In genomic region chr5:176425791-176426190, GRCh38 we compare ENCODE assay signal across 14 cellular contexts. TPM values are rescaled to one million over a fixed set of nuclear protein-coding genes. Genes with fewer than 3 reads are reported as not detected.
DNase-seq lines count a peak whose midpoint lies in the region; ATAC-seq and TF ChIP-seq lines count a peak whose summit lies in the region.
"Had no signal": no experiment of that assay in that cellular context is flagged by ENCODE, and none has a peak within 500 bp of the region (broad histone marks: within the 10 kb centered on the region; RNA-seq: fewer than 3 reads in every experiment).

No MANE protein-coding gene starts in this region.

- no peak for ATAC-seq in HG02970 (IDR thresholded peaks at IDR 0.05; ENCODE audit: low FRiP score, unreplicated experiment)

- H3K27me3 ChIP-seq in ascending aorta (no peaks in the 10 kb centered on the region), hepatocyte (no peaks in the 10 kb centered on the region), stomach (peaks cover 0 to 5% (median 0%) of the 10 kb centered on the region in 3 donors)

- H3K27me3 Mint-ChIP-seq in Calu3 (ENCODE audit: unreplicated experiment), result no peaks in the 10 kb centered on the region

- H3K27ac ChIP-seq in ascending aorta, result peak overlapping the region; percentile 49 to 61
- peak overlapping the region; percentile 86 for H3K27ac ChIP-seq in hepatocyte
- H3K27ac ChIP-seq in stomach, result peak overlapping the region in 3 of 5 donors; percentile 47 to 71 (median 58)

- intact Hi-C loops in Calu3 (cut with micrococcal nuclease; ENCODE audit: unreplicated experiment), result no loop called here
- intact Hi-C loops in ascending aorta (cut with DNase I), result no loop called here
- intact Hi-C loops in stomach (cut with DNase I; ENCODE audit: low total_unique reads), result no loop called here

- H3K79me2 ChIP-seq in hepatocyte, result no peaks in the 10 kb centered on the region

- TF ChIP-seq CTCF in Calu3 (IDR thresholded peaks at IDR 0.05; ENCODE audit: unreplicated experiment) (no peak), ascending aorta (IDR thresholded peaks at IDR 0.05) (no peak), hepatocyte (IDR thresholded peaks at IDR 0.05; ENCODE audit: poor library complexity) (no peak), stomach (IDR thresholded peaks at IDR 0.05) (no peak)

- H3K9me3 ChIP-seq in ascending aorta (no peaks in the 10 kb centered on the region), hepatocyte (ENCODE audit: low read depth) (no peaks in the 10 kb centered on the region), stomach (no peaks in the 10 kb centered on the region)

- H3K4me3 ChIP-seq in ascending aorta (no peak overlapping the region), hepatocyte (no peak overlapping the region), stomach (no peak overlapping the region)

- no peak overlapping the region for H3K4me2 ChIP-seq in hepatocyte

- H3K36me3 Mint-ChIP-seq in Calu3 (ENCODE audit: insufficient read depth, unreplicated experiment), result peaks cover 6% of the 10 kb centered on the region
- H3K36me3 Mint-ChIP-seq: CD4-positive, alpha-beta memory T cell had no signal

- CTCF ChIA-PET in Calu3 (lab: Charles Lee), result no interaction called here

- peaks cover 40% of the 10 kb centered on the region for H3K4me1 Mint-ChIP-seq in Calu3 (ENCODE audit: low read depth, unreplicated experiment)
- H3K4me1 Mint-ChIP-seq: B cell, H9 had no signal

- H3K4me1 ChIP-seq in ascending aorta (peaks cover 0 to 8% of the 10 kb centered on the region in 2 donors), hepatocyte (ENCODE audit: insufficient read depth) (peaks cover 4% of the 10 kb centered on the region), stomach (peaks cover 0 to 6% (median 2%) of the 10 kb centered on the region in 4 donors)

- H3K36me3 ChIP-seq in ascending aorta (no peaks in the 10 kb centered on the region), hepatocyte (replicated peaks; ENCODE audit: insufficient read depth, low read depth) (no peaks in the 10 kb centered on the region), stomach (no peaks in the 10 kb centered on the region)

- TF ChIP-seq POLR2A in stomach (IDR thresholded peaks at IDR 0.05), result no peak

- no peaks in the 10 kb centered on the region for H3K9me3 Mint-ChIP-seq in Calu3 (ENCODE audit: low read depth, unreplicated experiment)
- H3K9me3 Mint-ChIP-seq: CD4-positive, alpha-beta memory T cell had no signal

- no peaks in the 10 kb centered on the region for H4K20me1 ChIP-seq in hepatocyte (ENCODE audit: insufficient read depth, poor library complexity, severe bottlenecking)

- peak overlapping the region; percentile 56 for H3K27ac Mint-ChIP-seq in Calu3 (ENCODE audit: unreplicated experiment)
- H3K27ac Mint-ChIP-seq: B cell; CD4-positive, alpha-beta memory T cell; H9 had no signal

- BruUV-seq in Calu3 (replicated peaks; lab: Mats Ljungman, UMichigan), result no TSS peak

- no peak for DNase-seq in Calu3
- DNase-seq in ascending aorta (ENCODE audit: low spot score in 2 of 2), result no peak
- no peak for DNase-seq in hepatocyte (ENCODE audit: low spot score)
- DNase-seq in stomach, result no peak
- DNase-seq in mucosa of gallbladder (ENCODE audit: low spot score), result no peak
- no peak for DNase-seq in OCI-M2 (lab: John Stamatoyannopoulos, UW; ENCODE audit: unreplicated experiment)
- DNase-seq: C1 segment of cervical spinal cord; CD4-positive, alpha-beta memory T cell; DND-41; GDM1; GOT3; H9 had no signal

- no peak overlapping the region for H2AFZ ChIP-seq in hepatocyte

- H3K9me2 ChIP-seq in hepatocyte (replicated peaks; ENCODE audit: insufficient read depth), result no peaks in the 10 kb centered on the region

- no peak for TF ChIP-seq EP300 in stomach (IDR thresholded peaks at IDR 0.05)

- WGBS in hepatocyte (ENCODE audit: low lambda C conversion rate, missing lambda C conversion rate), result 94% methylated on average over 1 of the region's 1 CpG
- 80 to 93% (median 87%) methylated on average over 1 of the region's 1 CpG for WGBS in stomach, 5 donors

- H3K4me3 Mint-ChIP-seq in Calu3 (ENCODE audit: low read depth, unreplicated experiment), result no peak overlapping the region
- H3K4me3 Mint-ChIP-seq: B cell; CD4-positive, alpha-beta memory T cell; H9 had no signal

RNA-seq across cellular contexts. Expression of gene CLTB, which starts 9.5 kb away (rescaled TPM):
- total RNA-seq in Calu3 (2022), result 104 and 116 TPM in 2 replicates
- 189 TPM for total RNA-seq in ascending aorta
- 131 and 139 TPM in 2 replicates for total RNA-seq in hepatocyte
- 284 and 289 TPM in 2 replicates for polyA plus RNA-seq in hepatocyte
- 100 to 1,000 TPM in 4 of 5 donors, 10 to 100 TPM in 1; 81.9 to 427 (median 179) TPM for total RNA-seq in stomach
- polyA plus RNA-seq in stomach, result 100 to 1,000 TPM; 171 to 280 (median 274) TPM
- 119 TPM for total RNA-seq in mucosa of gallbladder

RNA-seq across cellular contexts. Expression of gene FAF2, which starts 22.4 kb away (rescaled TPM):
- 68.9 and 73.6 TPM in 2 replicates for total RNA-seq in Calu3 (2022)
- 18.7 TPM for total RNA-seq in ascending aorta
- 63.1 and 66.4 TPM in 2 replicates for total RNA-seq in hepatocyte
- polyA plus RNA-seq in hepatocyte, result 43.0 and 47.3 TPM in 2 replicates
- total RNA-seq in stomach, result 10 to 100 TPM; 20.6 to 57.2 (median 39.3) TPM
- polyA plus RNA-seq in stomach, result 10 to 100 TPM in 1 of 3 donors, 1 to 10 TPM in 2; 5.7 to 11.9 (median 9.8) TPM
- total RNA-seq in mucosa of gallbladder, result 30.2 TPM

RNA-seq across cellular contexts. Expression of gene HIGD2A, which starts 37.2 kb away (rescaled TPM):
- total RNA-seq in Calu3 (2022) (72.5 and 72.6 TPM in 2 replicates), ascending aorta (36.7 TPM), hepatocyte (109 and 161 TPM in 2 replicates), stomach (100 to 1,000 TPM in 4 of 5 donors, 10 to 100 TPM in 1; 47.2 to 233 (median 181) TPM), mucosa of gallbladder (125 TPM)
- polyA plus RNA-seq in hepatocyte (222 and 224 TPM in 2 replicates), stomach (100 to 1,000 TPM; 207 to 248 (median 243) TPM)

RNA-seq across cellular contexts. Expression of gene NOP16, which starts 37.4 kb away (rescaled TPM):
- total RNA-seq in Calu3 (2022) (84.5 and 88.5 TPM in 2 replicates), ascending aorta (not detected), hepatocyte (22.9 and 25.6 TPM in 2 replicates), stomach (10 to 100 TPM in 2 of 5 donors, 1 to 10 TPM in 2, not detected in 1; 4.3 to 55.8 (median 9.2) TPM), mucosa of gallbladder (10.1 TPM)
- polyA plus RNA-seq in hepatocyte (64.0 and 82.3 TPM in 2 replicates), stomach (10 to 100 TPM; 30.9 to 55.5 (median 38.0) TPM)
